Comparison of ENCODE assay signal across 9 cellular contexts in genomic region chr1:61042679-61043009, GRCh38. TPM values are rescaled to one million over a fixed set of nuclear protein-coding genes. Genes with fewer than 3 reads are reported as not detected.
A peak's percentile ranks its signal among the peaks of the same experiment; 100 is the strongest.
DNase-seq lines count a peak whose midpoint lies in the region; ATAC-seq and TF ChIP-seq lines count a peak whose summit lies in the region.
"Had no signal": no experiment of that assay in that cellular context is flagged by ENCODE, and none has a peak within 500 bp of the region (broad histone marks: within the 10 kb centered on the region; RNA-seq: fewer than 3 reads in every experiment).

No MANE protein-coding gene starts in this region.

- H3K27ac Mint-ChIP-seq in activated CD4-positive, alpha-beta T cell treated with anti-CD3 and anti-CD28 coated beads, Interleukin-2, amount 10 ng/mL, durations not matched to agents 24 days and 14 days: no peak overlapping the region
- peak overlapping the region in 2 of 5 experiments; percentile 48 to 79 for H3K27ac Mint-ChIP-seq in brain

- no peaks in the 10 kb centered on the region for H3K36me3 ChIP-seq in lower lobe of right lung
- H3K36me3 ChIP-seq in thyroid gland: no peaks in the 10 kb centered on the region
- H3K36me3 ChIP-seq: BLaER1 had no signal

- WGBS in thyroid gland, 2 donors: 31 to 39% methylated on average over 12 to 15 of the region's 16 CpGs

- TF ChIP-seq POLR2A in thyroid gland (IDR thresholded peaks at IDR 0.05): no peak

- no peaks in the 10 kb centered on the region for H3K4me1 Mint-ChIP-seq in activated CD4-positive, alpha-beta T cell treated with anti-CD3 and anti-CD28 coated beads, Interleukin-2, amount 10 ng/mL, durations not matched to agents 24 days and 14 days
- H3K4me1 Mint-ChIP-seq in brain: peaks cover 5% of the 10 kb centered on the region

- H3K36me3 Mint-ChIP-seq in activated CD4-positive, alpha-beta T cell treated with anti-CD3 and anti-CD28 coated beads, Interleukin-2, amount 10 ng/mL, durations not matched to agents 24 days and 14 days (ENCODE audit: low read depth): no peaks in the 10 kb centered on the region
- no peaks in the 10 kb centered on the region for H3K36me3 Mint-ChIP-seq in brain

- H3K4me1 ChIP-seq in lower lobe of right lung: peaks cover 6% of the 10 kb centered on the region
- H3K4me1 ChIP-seq in thyroid gland: peaks cover 3 to 8% of the 10 kb centered on the region in 2 donors
- H3K4me1 ChIP-seq: BLaER1 had no signal

- intact Hi-C loops in activated CD4-positive, alpha-beta T cell treated with anti-CD3 and anti-CD28 coated beads, Interleukin-2, amount 10 ng/mL, durations not matched to agents 24 days and 14 days (cut with micrococcal nuclease): loop anchor here (1.0 to 5.0 kb wide), 3 partner anchors 63 to 1072 kb away; no protein-coding TSS in a partner anchor
- intact Hi-C loops in lower lobe of right lung (cut with DNase I) (no loop called here), thyroid gland (cut with DNase I) (loop anchor here (5.0 kb wide), 2 partner anchors 60 to 185 kb away; no protein-coding TSS in a partner anchor)

- H3K27me3 ChIP-seq in lower lobe of right lung (ENCODE audit: low read depth) (no peaks in the 10 kb centered on the region), thyroid gland (no peaks in the 10 kb centered on the region)
- H3K27me3 ChIP-seq: BLaER1 had no signal

- DNase-seq in activated CD4-positive, alpha-beta T cell treated with anti-CD3 and anti-CD28 coated beads, Interleukin-2, amount 10 ng/mL, durations not matched to agents 24 days and 14 days: no peak
- no peak for DNase-seq in activated CD4-positive, alpha-beta T cell treated with anti-CD3 and anti-CD28 coated beads for 1 hour
- DNase-seq in lower lobe of right lung (no peak), thyroid gland (no peak), activated gamma-delta T cell treated with Interleukin-2 at 50 U/mL for 16 hours (no peak)
- DNase-seq in stimulated activated CD4-positive, alpha-beta T cell treated with anti-CD3 and anti-CD28 coated beads, Interleukin-4, amount 100 ng/mL, for 24 hours: no peak

- peak overlapping the region; percentile 17 for H3K4me3 Mint-ChIP-seq in activated CD4-positive, alpha-beta T cell treated with anti-CD3 and anti-CD28 coated beads, Interleukin-2, amount 10 ng/mL, durations not matched to agents 24 days and 14 days
- H3K4me3 Mint-ChIP-seq in brain: peak overlapping the region; percentile 30 to 69 (median 67)

- peaks cover 61% of the 10 kb centered on the region for H3K27me3 Mint-ChIP-seq in activated CD4-positive, alpha-beta T cell treated with anti-CD3 and anti-CD28 coated beads, Interleukin-2, amount 10 ng/mL, durations not matched to agents 24 days and 14 days
- H3K27me3 Mint-ChIP-seq in brain: peaks cover 17% of the 10 kb centered on the region

- TF ChIP-seq CTCF in brain (conservative IDR thresholded peaks at IDR 0.05): no peak
- no peak for TF ChIP-seq CTCF in lower lobe of right lung (IDR thresholded peaks at IDR 0.05)
- no peak for TF ChIP-seq CTCF in thyroid gland (IDR thresholded peaks at IDR 0.05)

- H3K9me3 Mint-ChIP-seq in activated CD4-positive, alpha-beta T cell treated with anti-CD3 and anti-CD28 coated beads, Interleukin-2, amount 10 ng/mL, durations not matched to agents 24 days and 14 days: no peaks in the 10 kb centered on the region
- H3K9me3 Mint-ChIP-seq in brain: peaks cover 4 to 10% (median 8%) of the 10 kb centered on the region in 5 experiments

- no peak for ATAC-seq in lower lobe of right lung
- no peak for ATAC-seq in GM19023 (IDR thresholded peaks at IDR 0.05; ENCODE audit: unreplicated experiment)

- H3K4me3 ChIP-seq in lower lobe of right lung: peak overlapping the region; percentile 60
- H3K4me3 ChIP-seq in thyroid gland (replicated peaks in 1 of 3): peak overlapping the region in 1 of 3 donors; percentile 64
- H3K4me3 ChIP-seq: BLaER1 had no signal

- no peaks in the 10 kb centered on the region for H3K9me3 ChIP-seq in lower lobe of right lung
- H3K9me3 ChIP-seq in thyroid gland: no peaks in the 10 kb centered on the region

- H3K27ac ChIP-seq in lower lobe of right lung (peak overlapping the region; percentile 80), thyroid gland (peak overlapping the region in 2 of 3 donors; percentile 83 to 91)
- H3K27ac ChIP-seq: BLaER1 had no signal

RNA-seq across cellular contexts. Expression of gene NFIA, which starts 39.7 kb away (rescaled TPM):
- total RNA-seq in activated CD4-positive, alpha-beta T cell treated with anti-CD3 and anti-CD28 coated beads, Interleukin-2, amount 10 ng/mL, durations not matched to agents 24 days and 14 days: 0.26 and 0.63 TPM in 2 replicates
- 4.1 TPM for polyA plus RNA-seq in brain (ENCODE audit: insufficient read depth, low read depth, low replicate concordance)
- total RNA-seq in lower lobe of right lung (70.0 TPM), thyroid gland (100 to 1,000 TPM; 105 to 149 (median 118) TPM)

Comparison
In these comparisons a context has a peak if more than half of its experiments do, and no peak if none do; other contexts are left out.
1. RNA of gene NFIA, which starts 39.7 kb away (total RNA-seq): 105 to 149 TPM in thyroid gland and 70.0 TPM in lower lobe of right lung (single experiment); 0.26 to 0.63 TPM in activated CD4-positive, alpha-beta T cell treated with anti-CD3 and anti-CD28 coated beads, Interleukin-2, amount 10 ng/mL, durations not matched to agents 24 days and 14 days; every median in the first group is over 10 times any median in the second.